In the genomic region with DNA sequence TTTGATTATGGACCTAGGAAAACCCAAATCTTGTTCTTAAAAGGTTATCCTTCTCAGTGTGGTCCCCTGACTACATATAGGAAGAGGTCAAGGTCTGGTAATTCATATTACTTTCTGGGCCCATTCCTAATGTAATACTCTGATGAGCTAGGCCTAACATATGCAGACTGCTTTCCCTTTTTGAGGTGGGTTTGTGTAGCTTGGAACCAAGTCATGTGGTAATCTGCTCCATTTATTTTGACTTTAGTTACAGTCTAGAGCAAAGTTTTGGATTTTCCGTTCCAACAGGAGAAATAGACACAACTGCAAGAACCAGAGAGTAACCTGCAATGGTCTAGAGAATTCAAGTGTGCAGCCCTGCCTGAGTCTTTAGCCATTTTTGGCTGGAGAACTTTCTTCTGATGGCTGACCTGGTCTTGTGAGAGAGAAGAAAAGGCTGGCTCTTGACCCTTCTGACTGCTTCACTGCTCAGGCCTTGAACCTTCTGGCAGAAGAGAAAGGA, we compare ENCODE assay signal across 31 cellular contexts. TPM values are rescaled to one million over a fixed set of nuclear protein-coding genes. Genes with fewer than 3 reads are reported as not detected.
"Had no signal": no experiment of that assay in that cellular context is flagged by ENCODE, and none has a peak within 500 bp of the region (broad histone marks: within the 10 kb centered on the region; RNA-seq: fewer than 3 reads in every experiment).

No MANE protein-coding gene starts in this region.

- H3K36me3 Mint-ChIP-seq: stimulated activated effector memory CD8-positive, alpha-beta T cell treated with anti-CD3 and anti-CD28 coated beads, Interleukin-12 subunit alpha, Interleukin-12 subunit beta, amount 100 ng/mL, for 72 hours; stimulated activated memory B cell treated with anti-CD40 and anti-IgM and Interleukin-4, amounts not matched to agents 10 μg/mL and 1 μg/mL and 100 μg/mL, for 72 hours; type B pancreatic cell had no signal

- H3K36me3 ChIP-seq: suprapubic skin, thoracic aorta, thyroid gland, tibial artery, tibial nerve, transverse colon, upper lobe of left lung, upper lobe of right lung, uterus, vagina had no signal

- H3K27ac Mint-ChIP-seq: stimulated activated effector memory CD8-positive, alpha-beta T cell treated with anti-CD3 and anti-CD28 coated beads, Interleukin-12 subunit alpha, Interleukin-12 subunit beta, amount 100 ng/mL, for 72 hours; stimulated activated memory B cell treated with anti-CD40 and anti-IgM and Interleukin-4, amounts not matched to agents 10 μg/mL and 1 μg/mL and 100 μg/mL, for 72 hours; stimulated activated naive B cell treated with anti-CD40 and anti-IgM and Interleukin-4, amounts not matched to agents 10 μg/mL and 1 μg/mL and 100 μg/mL, for 72 hours; stimulated activated naive CD8-positive, alpha-beta T cell treated with anti-CD3 and anti-CD28 coated beads, Interleukin-15, amount 100 ng/mL, for 72 hours; stimulated activated naive CD8-positive, alpha-beta T cell treated with anti-CD3 and anti-CD28 coated beads, Interleukin-15, Interleukin-2, amounts not matched to agents 100 ng/mL and 50 ng/mL, for 24 hours; type B pancreatic cell had no signal

- FAIRE-seq: urothelium cell line had no signal

- H3K9me3 ChIP-seq: testis, thyroid gland, uterus had no signal

- H3K4me3 ChIP-seq: stomach, suprapubic skin, testis, thoracic aorta, thyroid gland, tibial artery, tibial nerve, transverse colon, upper lobe of left lung, upper lobe of right lung, uterus, vagina had no signal

- H3K4me1 Mint-ChIP-seq: stimulated activated effector memory CD8-positive, alpha-beta T cell treated with anti-CD3 and anti-CD28 coated beads, Interleukin-12 subunit alpha, Interleukin-12 subunit beta, amount 100 ng/mL, for 72 hours; stimulated activated memory B cell treated with anti-CD40 and anti-IgM and Interleukin-4, amounts not matched to agents 10 μg/mL and 1 μg/mL and 100 μg/mL, for 72 hours; stimulated activated naive B cell treated with anti-CD40 and anti-IgM and Interleukin-4, amounts not matched to agents 10 μg/mL and 1 μg/mL and 100 μg/mL, for 72 hours; stimulated activated naive CD8-positive, alpha-beta T cell treated with anti-CD3 and anti-CD28 coated beads, Interleukin-15, amount 100 ng/mL, for 72 hours had no signal

- DNase-seq: stimulated activated CD4-positive, alpha-beta T cell treated with anti-CD3 and anti-CD28 coated beads, Interleukin-2, amount 100 ng/mL, for 48 hours; stimulated activated CD4-positive, alpha-beta T cell treated with anti-CD3 and anti-CD28 coated beads, Interleukin-4, amount 100 ng/mL, for 1 hour; stimulated activated CD4-positive, alpha-beta T cell treated with anti-CD3 and anti-CD28 coated beads, Interleukin-4, amount 100 ng/mL, for 24 hours; stimulated activated CD4-positive, alpha-beta T cell treated with anti-CD3 and anti-CD28 coated beads, Interleukin-4, amount 100 ng/mL, for 4 hours; stimulated activated CD8-positive, alpha-beta memory T cell treated with anti-CD3 and anti-CD28 coated beads, Interleukin-4, amount 100 ng/mL, for 48 hours; stimulated activated naive B cell treated with anti-CD40 and anti-IgM and Interleukin-4, amounts not matched to agents 10 μg/mL and 1 μg/mL and 100 μg/mL, for 72 hours; stimulated activated naive CD4-positive, alpha-beta T cell; stimulated activated naive CD4-positive, alpha-beta T cell treated with Interleukin-2 at 50 U/mL for 16 hours; stimulated activated naive CD8-positive, alpha-beta T cell treated with anti-CD3 and anti-CD28 coated beads, Interleukin-15, amount 100 ng/mL, for 72 hours; stimulated activated naive CD8-positive, alpha-beta T cell treated with anti-CD3 and anti-CD28 coated beads, Interleukin-15, Interleukin-2, amounts not matched to agents 100 U/mL and 50 U/mL, for 24 hours; stomach; substantia nigra; testis; thyroid gland; tibial artery; transverse colon; trophoblast cell; upper lobe of left lung; upper lobe of right lung; uterus had no signal

- H3K4me1 ChIP-seq: testis, transverse colon, upper lobe of right lung, uterus had no signal

- H3K27me3 ChIP-seq: testis, thyroid gland, upper lobe of left lung, vagina had no signal

- H3K27ac ChIP-seq: suprapubic skin, testis, thoracic aorta, thyroid gland, tibial artery, tibial nerve, transverse colon, upper lobe of left lung, upper lobe of right lung, uterus, vagina had no signal

- ATAC-seq: stimulated activated effector memory CD8-positive, alpha-beta T cell treated with anti-CD3 and anti-CD28 coated beads, Interleukin-12 subunit alpha, Interleukin-12 subunit beta, amount 100 ng/mL, for 72 hours; stimulated activated memory B cell treated with anti-CD40 and anti-IgM and Interleukin-4, amounts not matched to agents 10 μg/mL and 1 μg/mL and 100 μg/mL, for 72 hours; stimulated activated naive B cell treated with anti-CD40 and anti-IgM and Interleukin-4, amounts not matched to agents 10 μg/mL and 1 μg/mL and 100 μg/mL, for 72 hours; stimulated activated naive CD8-positive, alpha-beta T cell treated with anti-CD3 and anti-CD28 coated beads, Interleukin-15, amount 100 ng/mL, for 72 hours; stimulated activated naive CD8-positive, alpha-beta T cell treated with anti-CD3 and anti-CD28 coated beads, Interleukin-15, Interleukin-2, amounts not matched to agents 100 U/mL and 50 U/mL, for 24 hours; upper lobe of right lung had no signal

- H3K4me3 Mint-ChIP-seq: stimulated activated effector memory CD8-positive, alpha-beta T cell treated with anti-CD3 and anti-CD28 coated beads, Interleukin-12 subunit alpha, Interleukin-12 subunit beta, amount 100 ng/mL, for 72 hours; stimulated activated memory B cell treated with anti-CD40 and anti-IgM and Interleukin-4, amounts not matched to agents 10 μg/mL and 1 μg/mL and 100 μg/mL, for 72 hours; stimulated activated naive B cell treated with anti-CD40 and anti-IgM and Interleukin-4, amounts not matched to agents 10 μg/mL and 1 μg/mL and 100 μg/mL, for 72 hours; stimulated activated naive CD8-positive, alpha-beta T cell treated with anti-CD3 and anti-CD28 coated beads, Interleukin-15, amount 100 ng/mL, for 72 hours; stimulated activated naive CD8-positive, alpha-beta T cell treated with anti-CD3 and anti-CD28 coated beads, Interleukin-15, Interleukin-2, amounts not matched to agents 100 ng/mL and 50 ng/mL, for 24 hours; type B pancreatic cell had no signal

RNA-seq across cellular contexts. Expression of a gene that starts 22.5 kb away (rescaled TPM):
- total RNA-seq: subcutaneous adipose tissue, tibial nerve had no signal

RNA-seq across cellular contexts. Expression of a gene that starts 22.9 kb away (rescaled TPM):
- total RNA-seq: subcutaneous adipose tissue, temporal lobe, thoracic aorta, tibial nerve, uterus had no signal
